ENCODE assay signal across 14 cellular contexts in the genomic region with DNA sequence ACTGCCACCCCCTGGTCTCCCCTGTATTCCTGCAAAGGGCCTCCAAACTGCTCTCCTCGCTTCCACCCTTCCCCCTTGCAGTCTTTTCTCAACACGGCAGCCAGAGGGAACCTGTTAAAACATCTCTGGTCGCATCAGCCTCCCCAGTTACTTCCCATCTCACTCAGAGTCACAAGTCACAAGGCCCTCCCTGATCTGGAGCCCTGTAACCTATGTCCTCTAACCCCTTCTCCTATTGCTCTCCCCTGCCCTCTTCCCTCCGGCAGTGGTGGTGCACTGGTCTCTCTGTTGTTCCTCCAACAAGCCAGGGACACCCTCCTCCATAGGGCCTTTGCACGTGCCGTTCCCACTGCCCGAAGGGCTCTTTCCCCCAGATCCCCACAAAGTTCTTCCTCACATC.
DNase-seq lines count a peak whose midpoint lies in the region; ATAC-seq and TF ChIP-seq lines count a peak whose summit lies in the region.
"Had no signal": no experiment of that assay in that cellular context is flagged by ENCODE, and none has a peak within 500 bp of the region (broad histone marks: within the 10 kb centered on the region; RNA-seq: fewer than 3 reads in every experiment).

No MANE protein-coding gene starts in this region.

- H3K4me3 Mint-ChIP-seq in stimulated activated naive CD8-positive, alpha-beta T cell treated with anti-CD3 and anti-CD28 coated beads, Interleukin-15, Interleukin-2, amounts not matched to agents 100 ng/mL and 50 ng/mL, for 24 hours: no peak overlapping the region
- H3K4me3 Mint-ChIP-seq: brain, neural crest cell had no signal

- H2AFZ ChIP-seq in OCI-LY3 (ENCODE audit: low read depth, low read length): no peak overlapping the region

- H3K9ac ChIP-seq in OCI-LY3 (ENCODE audit: low read length) (no peak overlapping the region; the same call in 1 of the 2 replicates), colonic mucosa (ENCODE audit: low read depth in 2 of 2, low read length in 2 of 2) (no peak overlapping the region)
- H3K9ac ChIP-seq: BLaER1 had no signal

- no peak for ATAC-seq in stimulated activated naive CD8-positive, alpha-beta T cell treated with anti-CD3 and anti-CD28 coated beads, Interleukin-15, Interleukin-2, amounts not matched to agents 100 U/mL and 50 U/mL, for 24 hours
- ATAC-seq in gastroesophageal sphincter (peak; percentile 39), aorta (ENCODE audit: low FRiP score) (peak; percentile 52)

- no peak for TF ChIP-seq EP300 in gastroesophageal sphincter (IDR thresholded peaks at IDR 0.05)

- intact Hi-C loops in aorta (cut with DNase I) (no loop called here), colonic mucosa (cut with DNase I) (no loop called here), ascending aorta (cut with DNase I) (no loop called here)

- TF ChIP-seq POLR2A in gastroesophageal sphincter (IDR thresholded peaks at IDR 0.05): no peak

- peaks cover 25% of the 10 kb centered on the region for H3K79me2 ChIP-seq in OCI-LY3 (ENCODE audit: low read length)

- peaks cover 64% of the 10 kb centered on the region for H3K4me1 Mint-ChIP-seq in stimulated activated naive CD8-positive, alpha-beta T cell treated with anti-CD3 and anti-CD28 coated beads, Interleukin-15, Interleukin-2, amounts not matched to agents 100 ng/mL and 50 ng/mL, for 24 hours (ENCODE audit: low read depth)

- no peaks in the 10 kb centered on the region for H3K36me3 ChIP-seq in OCI-LY3 (replicated peaks; ENCODE audit: low read depth, low read length)
- H3K36me3 ChIP-seq in gastroesophageal sphincter: no peaks in the 10 kb centered on the region
- H3K36me3 ChIP-seq in aorta (ENCODE audit: control insufficient read depth in 1 of 2, insufficient read depth in 2 of 2, low read length in 1 of 2): no peaks in the 10 kb centered on the region
- no peaks in the 10 kb centered on the region for H3K36me3 ChIP-seq in colonic mucosa
- H3K36me3 ChIP-seq in ascending aorta: no peaks in the 10 kb centered on the region
- H3K36me3 ChIP-seq: BLaER1, esophagus muscularis mucosa had no signal

- peaks cover 27% of the 10 kb centered on the region for H3K4me1 ChIP-seq in OCI-LY3 (ENCODE audit: low read length)
- H3K4me1 ChIP-seq in gastroesophageal sphincter: no peaks in the 10 kb centered on the region
- no peaks in the 10 kb centered on the region for H3K4me1 ChIP-seq in aorta (ENCODE audit: control insufficient read depth in 1 of 2, insufficient read depth in 2 of 2, low read length in 2 of 2)
- no peaks in the 10 kb centered on the region for H3K4me1 ChIP-seq in colonic mucosa
- H3K4me1 ChIP-seq in ascending aorta: no peaks in the 10 kb centered on the region
- H3K4me1 ChIP-seq: esophagus muscularis mucosa had no signal

- H3K27ac ChIP-seq in OCI-LY3 (ENCODE audit: low read length) (no peak overlapping the region), gastroesophageal sphincter (no peak overlapping the region), aorta (ENCODE audit: low read depth in 1 of 2, low read length in 2 of 2) (no peak overlapping the region), colonic mucosa (no peak overlapping the region), ascending aorta (no peak overlapping the region)
- H3K27ac ChIP-seq: BLaER1, esophagus muscularis mucosa, SK-N-MC had no signal

- H3K9me3 Mint-ChIP-seq in stimulated activated naive CD8-positive, alpha-beta T cell treated with anti-CD3 and anti-CD28 coated beads, Interleukin-15, Interleukin-2, amounts not matched to agents 100 ng/mL and 50 ng/mL, for 24 hours: no peaks in the 10 kb centered on the region

- peaks cover 3% of the 10 kb centered on the region for H3K36me3 Mint-ChIP-seq in stimulated activated naive CD8-positive, alpha-beta T cell treated with anti-CD3 and anti-CD28 coated beads, Interleukin-15, Interleukin-2, amounts not matched to agents 100 ng/mL and 50 ng/mL, for 24 hours (ENCODE audit: low read depth)

- no peak for DNase-seq in stimulated activated naive CD8-positive, alpha-beta T cell treated with anti-CD3 and anti-CD28 coated beads, Interleukin-15, Interleukin-2, amounts not matched to agents 100 U/mL and 50 U/mL, for 24 hours
- DNase-seq in aorta: peak in 1 of 2 donors; percentile 53
- no peak for DNase-seq in NCI-H1930 (lab: John Stamatoyannopoulos, UW)
- DNase-seq in colonic mucosa: no peak
- no peak for DNase-seq in ascending aorta (ENCODE audit: low spot score in 2 of 2)
- DNase-seq: NCI-H2171 had no signal

- no peaks in the 10 kb centered on the region for H3K9me3 ChIP-seq in OCI-LY3 (ENCODE audit: insufficient read depth, low read length)
- H3K9me3 ChIP-seq in gastroesophageal sphincter: peaks cover 0 to 5% (median 0%) of the 10 kb centered on the region in 3 donors
- no peaks in the 10 kb centered on the region for H3K9me3 ChIP-seq in aorta (ENCODE audit: control insufficient read depth, low read length)
- H3K9me3 ChIP-seq in colonic mucosa: no peaks in the 10 kb centered on the region
- H3K9me3 ChIP-seq in ascending aorta: peaks cover 0 to 1% of the 10 kb centered on the region in 2 donors

- peak overlapping the region; percentile 46 for H3K4me2 ChIP-seq in OCI-LY3 (ENCODE audit: low read length)
- H3K4me2 ChIP-seq: BLaER1 had no signal

- H3K4me3 ChIP-seq in OCI-LY3 (ENCODE audit: low read length): no peak overlapping the region
- H3K4me3 ChIP-seq in gastroesophageal sphincter: no peak overlapping the region
- no peak overlapping the region for H3K4me3 ChIP-seq in aorta (ENCODE audit: low read length in 2 of 2)
- no peak overlapping the region for H3K4me3 ChIP-seq in colonic mucosa
- no peak overlapping the region for H3K4me3 ChIP-seq in ascending aorta
- H3K4me3 ChIP-seq: BLaER1, esophagus muscularis mucosa, SK-N-MC had no signal

- H3K27me3 ChIP-seq in OCI-LY3 (ENCODE audit: low read depth, low read length): no peaks in the 10 kb centered on the region
- H3K27me3 ChIP-seq in gastroesophageal sphincter: no peaks in the 10 kb centered on the region
- H3K27me3 ChIP-seq in aorta (ENCODE audit: control insufficient read depth in 1 of 2, insufficient read depth in 2 of 2, low read length in 1 of 2): no peaks in the 10 kb centered on the region
- H3K27me3 ChIP-seq in colonic mucosa: no peaks in the 10 kb centered on the region
- no peaks in the 10 kb centered on the region for H3K27me3 ChIP-seq in ascending aorta
- H3K27me3 ChIP-seq: BLaER1, esophagus muscularis mucosa had no signal

- peak overlapping the region; percentile 71 for H3K27ac Mint-ChIP-seq in stimulated activated naive CD8-positive, alpha-beta T cell treated with anti-CD3 and anti-CD28 coated beads, Interleukin-15, Interleukin-2, amounts not matched to agents 100 ng/mL and 50 ng/mL, for 24 hours

- 69 to 90% methylated on average over 2 to 7 of the region's 7 CpGs for WGBS in gastroesophageal sphincter (ENCODE audit: low coverage in 1 of 2), 2 donors
- WGBS in aorta, 2 donors: 65 to 78% methylated on average over 7 of the region's 7 CpGs

- H3K27me3 Mint-ChIP-seq in stimulated activated naive CD8-positive, alpha-beta T cell treated with anti-CD3 and anti-CD28 coated beads, Interleukin-15, Interleukin-2, amounts not matched to agents 100 ng/mL and 50 ng/mL, for 24 hours: no peaks in the 10 kb centered on the region
- H3K27me3 Mint-ChIP-seq: brain had no signal

- H4K20me1 ChIP-seq in OCI-LY3 (ENCODE audit: insufficient read depth, low read length): 0 out of 2 replicates have a peak, but pooled peaks cover 9% of the 10 kb centered on the region
- H4K20me1 ChIP-seq: BLaER1 had no signal

- TF ChIP-seq CTCF in OCI-LY3 (IDR thresholded peaks at IDR 0.05; ENCODE audit: low read depth, low read length): peak; percentile 43
- no peak for TF ChIP-seq CTCF in gastroesophageal sphincter (IDR thresholded peaks at IDR 0.05)
- TF ChIP-seq CTCF in colonic mucosa (IDR thresholded peaks at IDR 0.05): no peak
- no peak for TF ChIP-seq CTCF in ascending aorta (IDR thresholded peaks at IDR 0.05)
